Comparison of ENCODE assay signal across 10 cellular contexts in the genomic region with DNA sequence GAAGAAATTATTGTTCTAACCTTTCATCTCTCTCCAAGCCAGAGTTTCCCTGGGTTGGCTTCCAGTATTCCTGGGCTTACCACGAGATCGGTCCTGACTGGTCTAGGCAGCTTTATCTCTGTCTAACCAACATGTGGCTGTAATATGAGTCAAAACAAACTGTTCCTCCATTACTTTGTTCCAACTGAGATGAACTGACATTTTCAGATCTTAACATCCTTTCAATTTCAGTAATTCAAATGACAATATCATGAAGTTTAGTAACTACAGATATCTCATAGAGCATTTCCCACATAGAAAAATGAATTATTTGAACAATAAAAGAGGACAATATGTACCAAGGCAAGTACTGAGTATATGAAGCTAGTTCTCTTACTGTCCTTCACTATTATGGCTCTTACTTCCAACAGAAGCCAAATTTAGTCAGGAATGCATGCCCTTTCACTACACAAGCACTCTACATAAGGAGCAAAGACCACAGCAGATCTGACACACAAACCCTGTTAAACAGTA. TPM values are rescaled to one million over a fixed set of nuclear protein-coding genes. Genes with fewer than 3 reads are reported as not detected.
DNase-seq lines count a peak whose midpoint lies in the region; ATAC-seq and TF ChIP-seq lines count a peak whose summit lies in the region.
"Had no signal": no experiment of that assay in that cellular context is flagged by ENCODE, and none has a peak within 500 bp of the region (broad histone marks: within the 10 kb centered on the region; RNA-seq: fewer than 3 reads in every experiment).

No MANE protein-coding gene starts in this region.

- H3K27me3 ChIP-seq in gastrocnemius medialis (no peaks in the 10 kb centered on the region), mesendoderm (ENCODE audit: insufficient read depth, low read length, poor library complexity) (no peaks in the 10 kb centered on the region)

- H3K56ac ChIP-seq in mesendoderm (ENCODE audit: low read length), result no peak overlapping the region

- H3K9me3 ChIP-seq in gastrocnemius medialis, result no peaks in the 10 kb centered on the region

- H3K4me1 ChIP-seq in gastrocnemius medialis (peaks cover 42 to 52% of the 10 kb centered on the region in 2 donors), mesendoderm (ENCODE audit: control insufficient read depth, low read depth, low read length) (no peaks in the 10 kb centered on the region)

- in situ Hi-C loops in gastrocnemius medialis (cut with MboI; ENCODE audit: low sequenced_read_pairs in 4 of 4), result no loop called here

- ATAC-seq in GM18511 (IDR thresholded peaks at IDR 0.05; ENCODE audit: unreplicated experiment) (peak; percentile 61), gastrocnemius medialis (peak; percentile 97 to 99), GM21390 (IDR thresholded peaks at IDR 0.05; ENCODE audit: unreplicated experiment) (no peak)

- H3K36me3 ChIP-seq in gastrocnemius medialis, result no peaks in the 10 kb centered on the region
- no peaks in the 10 kb centered on the region for H3K36me3 ChIP-seq in mesendoderm (ENCODE audit: control insufficient read depth, insufficient read depth, low read length)

- no peak overlapping the region for H3K18ac ChIP-seq in mesendoderm (ENCODE audit: low read length)

- H3K79me2 ChIP-seq in mesendoderm (ENCODE audit: control insufficient read depth, insufficient read depth, low read length), result no peaks in the 10 kb centered on the region

- H2AK5ac ChIP-seq in mesendoderm (ENCODE audit: low read length), result no peak overlapping the region

- H3K79me1 ChIP-seq in mesendoderm (ENCODE audit: low read length), result no peaks in the 10 kb centered on the region

- H3K9ac ChIP-seq in mesendoderm (ENCODE audit: low read length), result no peak overlapping the region

- H3K27ac ChIP-seq in gastrocnemius medialis (peak overlapping the region; percentile 85 to 93 (median 89)), mesendoderm (ENCODE audit: low read depth, low read length) (no peak overlapping the region)

- no peak overlapping the region for H3K4ac ChIP-seq in mesendoderm (ENCODE audit: low read depth, low read length)

- H4K5ac ChIP-seq in mesendoderm (ENCODE audit: low read length), result no peak overlapping the region

- no peak overlapping the region for H2BK5ac ChIP-seq in mesendoderm (ENCODE audit: low read length)

- TF ChIP-seq CTCF in gastrocnemius medialis (IDR thresholded peaks at IDR 0.05 in 4 of 5, conservative IDR thresholded peaks at IDR 0.05 in 1 of 5), result no peak

- no CpG with 5 or more reads among the region's 2 CpGs for WGBS in mesendoderm (ENCODE audit: extremely low coverage, insufficient coverage, low lambda C conversion rate)

- H3K23ac ChIP-seq in mesendoderm (ENCODE audit: low read length), result no peak overlapping the region

- no peak overlapping the region for H4K8ac ChIP-seq in mesendoderm (ENCODE audit: low read depth, low read length)

- intact Hi-C loops in gastrocnemius medialis (cut with DNase I; ENCODE audit: low total_unique reads), result no loop called here

- peak in 1 of 2 donors; percentile 19 for TF ChIP-seq POLR2A in gastrocnemius medialis (IDR thresholded peaks at IDR 0.05)

- no peak overlapping the region for H3K4me2 ChIP-seq in mesendoderm (ENCODE audit: low read length)

- H2BK15ac ChIP-seq in mesendoderm (replicated peaks; ENCODE audit: low read depth), result no peak overlapping the region

- DNase-seq in NCI-H526 treated with DMSO at 0.1 percent for 48 hours (lab: John Stamatoyannopoulos, UW) (peak; percentile 47), fibroblast of gingiva (ENCODE audit: low read depth) (peak; percentile 81), gastrocnemius medialis (peak; percentile 56 to 68), activated gamma-delta T cell treated with Interleukin-2 at 50 U/mL for 16 hours (no peak), mesendoderm (no peak), occipital lobe (lab: John Stamatoyannopoulos, UW) (no peak)
- DNase-seq: cortex of kidney; stimulated activated CD4-positive, alpha-beta T cell treated with anti-CD3 and anti-CD28 coated beads, Interleukin-1b, Interleukin-23, amount 100 ng/mL, for 48 hours had no signal

- H3K4me3 ChIP-seq in gastrocnemius medialis, result peak overlapping the region in 3 of 4 donors; percentile 17 to 24 (median 19)
- no peak overlapping the region for H3K4me3 ChIP-seq in mesendoderm (ENCODE audit: low read length)

- H2BK120ac ChIP-seq in mesendoderm (ENCODE audit: low read depth, low read length), result no peak overlapping the region

RNA-seq across cellular contexts. Expression of a gene that starts 15.5 kb away (rescaled TPM):
- total RNA-seq in gastrocnemius medialis (10 to 100 TPM; 54.2 to 91.3 (median 79.0) TPM), occipital lobe (82.7 TPM)
- polyA plus RNA-seq in mesendoderm (2013, experiment 1 of 2), result 4.0 TPM
- 4.1 TPM for polyA plus RNA-seq in mesendoderm (2013, experiment 2 of 2)

RNA-seq across cellular contexts. Expression of a gene that starts 43.7 kb away (rescaled TPM):
- total RNA-seq in gastrocnemius medialis (10 to 100 TPM; 30.6 to 61.9 (median 50.0) TPM), occipital lobe (62.1 TPM)
- 91.5 TPM for polyA plus RNA-seq in mesendoderm (2013, experiment 1 of 2)
- 98.8 TPM for polyA plus RNA-seq in mesendoderm (2013, experiment 2 of 2)

Comparison
In these comparisons a context has a peak if more than half of its experiments do, and no peak if none do; other contexts are left out.
1. DNase-seq: peak in NCI-H526 treated with DMSO at 0.1 percent for 48 hours (single experiment), fibroblast of gingiva (single experiment) and gastrocnemius medialis (2 of 2); none in activated gamma-delta T cell treated with Interleukin-2 at 50 U/mL for 16 hours (single experiment), mesendoderm (single experiment) and occipital lobe (single experiment).